ENCODE assay signal across 1 cellular context in the genomic region with DNA sequence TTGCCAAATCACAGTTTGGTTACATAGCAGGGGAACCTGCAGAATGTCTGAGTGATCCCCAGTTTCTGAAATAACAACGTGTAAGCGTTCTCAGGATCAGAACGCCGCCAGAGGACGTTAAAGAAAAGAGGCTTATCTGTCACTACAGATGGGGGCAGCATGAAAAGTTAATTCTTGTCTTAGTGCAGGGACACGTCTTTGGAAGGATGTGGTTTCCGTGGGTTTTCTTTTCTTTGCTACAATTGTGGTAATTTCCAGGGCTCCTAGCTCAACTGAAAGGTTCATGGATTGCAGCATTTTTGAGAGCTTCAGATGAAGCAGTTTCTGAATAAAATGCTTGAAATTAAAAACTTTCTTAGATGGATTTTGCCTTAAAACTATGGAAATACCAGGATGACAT.
TF ChIP-seq lines count a peak whose summit lies in the region.

No MANE protein-coding gene starts in this region.

TF ChIP-seq in SK-N-SH, 30 proteins besides CTCF, POLR2A, EP300 and RAD21 (continued from another document):
- TF ChIP-seq MEF2A (IDR thresholded peaks at IDR 0.05; ENCODE audit: borderline replicate concordance, low read depth) = no peak
